ENCODE assay signal across 9 cellular contexts in the genomic region with DNA sequence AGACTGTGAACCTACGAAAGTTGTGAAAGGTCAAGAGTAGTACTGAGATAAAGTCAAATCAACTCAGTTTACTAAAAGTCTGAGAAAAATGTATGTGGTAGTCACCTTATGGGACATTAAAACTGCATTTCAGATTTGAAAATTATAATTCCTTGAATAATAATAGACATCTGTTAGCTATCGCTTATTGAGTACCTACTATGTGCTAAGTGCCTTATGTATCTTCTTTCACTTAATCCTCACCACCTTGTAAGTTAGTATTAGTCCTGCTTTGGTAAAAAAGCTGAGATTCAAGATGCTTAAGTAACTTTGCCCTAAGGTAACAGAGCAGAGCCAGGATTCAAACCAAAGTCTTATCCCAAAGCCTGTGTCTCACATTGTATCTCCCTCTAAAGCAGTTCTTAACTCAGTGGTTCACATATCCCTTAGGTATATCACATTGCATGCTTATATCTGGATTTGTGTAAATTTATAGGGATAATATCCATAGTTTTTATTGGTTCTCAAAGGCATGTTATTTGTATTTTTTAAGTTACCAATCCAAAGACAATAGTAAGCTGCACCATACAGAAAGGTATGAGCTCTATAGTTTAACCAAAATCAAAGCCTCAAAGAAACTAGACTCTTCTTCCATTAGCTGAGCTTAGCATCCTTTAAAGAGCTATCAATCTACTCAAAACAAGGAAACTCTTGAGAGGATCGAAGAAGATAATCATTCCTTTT. TPM values are rescaled to one million over a fixed set of nuclear protein-coding genes. Genes with fewer than 3 reads are reported as not detected.
DNase-seq lines count a peak whose midpoint lies in the region; ATAC-seq and TF ChIP-seq lines count a peak whose summit lies in the region.
"Had no signal": no experiment of that assay in that cellular context is flagged by ENCODE, and none has a peak within 500 bp of the region (broad histone marks: within the 10 kb centered on the region; RNA-seq: fewer than 3 reads in every experiment).

No MANE protein-coding gene starts in this region.

- peak overlapping the region; percentile 88 for H3K27ac ChIP-seq in SJCRH30
- H3K27ac ChIP-seq in fibroblast of lung (ENCODE audit: insufficient read depth, low read length) = peak overlapping the region; percentile 71
- H3K27ac ChIP-seq in rectal smooth muscle tissue (ENCODE audit: low read depth, low read length) = no peak overlapping the region

- peak overlapping the region; percentile 76 for H3K9ac ChIP-seq in fibroblast of lung (ENCODE audit: insufficient read depth, low read length)
- H3K9ac ChIP-seq in rectal smooth muscle tissue (ENCODE audit: low read length) = no peak overlapping the region

- no peak for DNase-seq in GM06990 (ENCODE audit: extremely low read depth, insufficient read length)
- DNase-seq in SJCRH30 = no peak
- no peak for DNase-seq in fibroblast of lung (ENCODE audit: low read depth in 2 of 2)
- no peak for DNase-seq in NCI-H2171 treated with DMSO at 0.1 percent for 48 hours (lab: John Stamatoyannopoulos, UW)
- no peak for DNase-seq in stimulated activated naive CD4-positive, alpha-beta T cell treated with Interleukin-2 at 50 U/mL for 16 hours (lab: John Stamatoyannopoulos, UW)

- TF ChIP-seq CTCF in GM06990 (IDR thresholded peaks at IDR 0.05; ENCODE audit: insufficient read depth, low read length, poor library complexity, severe bottlenecking) (no peak), fibroblast of lung (conservative IDR thresholded peaks at IDR 0.05 in 1 of 2, IDR thresholded peaks at IDR 0.05 in 1 of 2; ENCODE audit: low read depth in 1 of 2, low read length in 2 of 2) (no peak)

- H3K36me3 ChIP-seq in GM06990 (ENCODE audit: control insufficient read depth, insufficient read depth, low read length) (no peaks in the 10 kb centered on the region; the same call in none of the 2 replicates), SJCRH30 (no peaks in the 10 kb centered on the region), fibroblast of lung (ENCODE audit: control insufficient read depth, insufficient read depth, low read length) (peaks cover 3% of the 10 kb centered on the region), rectal smooth muscle tissue (ENCODE audit: control insufficient read depth, insufficient read depth, low read length) (peaks cover 3% of the 10 kb centered on the region)

- no peaks in the 10 kb centered on the region for H4K20me1 ChIP-seq in fibroblast of lung (ENCODE audit: control insufficient read depth, extremely low read depth, insufficient read depth, low read length)

- H3K9me3 ChIP-seq in SJCRH30 (replicated peaks) (no peaks in the 10 kb centered on the region), fibroblast of lung (ENCODE audit: control insufficient read depth, insufficient read depth, low read depth, low read length) (no peaks in the 10 kb centered on the region)

- H3K27me3 ChIP-seq in GM06990 (replicated peaks; ENCODE audit: control insufficient read depth, insufficient read depth, low read length) (no peaks in the 10 kb centered on the region), SJCRH30 (no peaks in the 10 kb centered on the region), fibroblast of lung (ENCODE audit: control insufficient read depth, insufficient read depth, low read length) (no peaks in the 10 kb centered on the region), rectal smooth muscle tissue (ENCODE audit: control insufficient read depth, insufficient read depth, low read length) (no peaks in the 10 kb centered on the region)

- H3K4me3 ChIP-seq in GM06990 (replicated peaks; ENCODE audit: low read depth, low read length) = peak overlapping the region; percentile 94
- H3K4me3 ChIP-seq in SJCRH30 = peak overlapping the region; percentile 93
- H3K4me3 ChIP-seq in fibroblast of lung (replicated peaks in 1 of 4; ENCODE audit: control extremely low read depth in 1 of 4, insufficient read depth in 1 of 4, low read depth in 3 of 4, low read length in 4 of 4) = peak overlapping the region; percentile 56 to 91 (median 78)
- H3K4me3 ChIP-seq in rectal smooth muscle tissue (ENCODE audit: low read length) = peak overlapping the region; percentile 81

- H3K4me2 ChIP-seq in fibroblast of lung (ENCODE audit: extremely low read depth, insufficient read depth, low read length) = peak overlapping the region; percentile 99

- H3K4me1 ChIP-seq in SJCRH30 = no peaks in the 10 kb centered on the region
- H3K4me1 ChIP-seq in fibroblast of lung (ENCODE audit: control insufficient read depth, extremely low read depth, insufficient read depth, low read length) = no peaks in the 10 kb centered on the region
- H3K4me1 ChIP-seq in rectal smooth muscle tissue (ENCODE audit: control insufficient read depth, insufficient read depth, low read length) = peaks cover 5% of the 10 kb centered on the region

- H3K79me2 ChIP-seq in fibroblast of lung (ENCODE audit: control insufficient read depth, insufficient read depth, low read length) = peaks cover 18% of the 10 kb centered on the region

- peak overlapping the region; percentile 77 for H2AFZ ChIP-seq in fibroblast of lung (ENCODE audit: low read length)

- ATAC-seq in HG03095 (IDR thresholded peaks at IDR 0.05; ENCODE audit: unreplicated experiment) = no peak
- ATAC-seq in HG03439 (IDR thresholded peaks at IDR 0.05; ENCODE audit: unreplicated experiment) = no peak

RNA-seq across cellular contexts. Expression of gene PIGC, which starts 0.9 kb away (rescaled TPM):
- total RNA-seq in SJCRH30 (2014; rRNA removed; shearing (Covaris generic)) = 26.1 and 26.6 TPM in 2 replicates
- 16.4 and 20.3 TPM in 2 replicates for total RNA-seq in fibroblast of lung
- polyA plus RNA-seq in fibroblast of lung = 21.7 and 28.9 TPM in 2 replicates
- 17.1 and 17.7 TPM in 2 replicates for polyA plus RNA-seq in fibroblast of lung (2012)
- 13.2 and 15.7 TPM in 2 replicates for polyA minus RNA-seq in fibroblast of lung (ENCODE audit: low replicate concordance)

RNA-seq across cellular contexts. Expression of gene C1orf105, which starts 22.5 kb away (rescaled TPM):
- 17.7 and 21.0 TPM in 2 replicates for total RNA-seq in SJCRH30 (2014; rRNA removed; shearing (Covaris generic))
- not detected in 2 replicates for total RNA-seq in fibroblast of lung
- polyA plus RNA-seq in fibroblast of lung = not detected in 2 replicates
- polyA plus RNA-seq in fibroblast of lung (2012) = not detected in 2 replicates
- polyA minus RNA-seq in fibroblast of lung (ENCODE audit: low replicate concordance) = not detected in 2 replicates
- total RNA-seq: activated CD8-positive, alpha-beta memory T cell treated with anti-CD3 and anti-CD28 coated beads for 36 hours had no signal

Comparison
In these comparisons a context has a peak if more than half of its experiments do, and no peak if none do; other contexts are left out.
1. RNA of gene C1orf105, which starts 22.5 kb away (total RNA-seq): 17.7 to 21.0 TPM in SJCRH30; not detected in fibroblast of lung; every median in the first group is over 10 times any median in the second.
2. Peak in every context shown above with its lines, with median percentiles within 50 percentile points of each other: H3K4me3 ChIP-seq.